ENCODE assay signal across 11 cellular contexts in the genomic region with DNA sequence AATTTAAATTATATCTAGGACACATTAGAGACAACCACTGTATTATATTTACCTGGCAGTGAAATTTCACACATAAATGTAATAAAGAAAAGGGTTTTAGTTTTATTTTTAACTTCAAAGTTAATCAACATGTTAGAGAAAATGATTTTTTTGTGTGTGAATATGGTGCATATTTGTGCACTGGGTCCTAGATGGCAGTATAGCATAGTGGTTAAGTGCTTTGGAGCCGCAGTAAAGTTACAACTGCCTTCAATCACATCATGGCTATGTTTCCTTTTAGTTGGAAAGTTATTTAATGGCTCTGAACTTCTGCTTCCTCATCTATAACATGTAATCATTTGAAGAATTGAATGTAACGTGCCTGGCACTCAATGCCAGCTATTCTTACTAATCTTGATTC.
A peak's percentile ranks its signal among the peaks of the same experiment; 100 is the strongest.
DNase-seq lines count a peak whose midpoint lies in the region; ATAC-seq and TF ChIP-seq lines count a peak whose summit lies in the region.
"Had no signal": no experiment of that assay in that cellular context is flagged by ENCODE, and none has a peak within 500 bp of the region (broad histone marks: within the 10 kb centered on the region; RNA-seq: fewer than 3 reads in every experiment).

No MANE protein-coding gene starts in this region.

- no peaks in the 10 kb centered on the region for H3K9me3 ChIP-seq in OCI-LY1 (ENCODE audit: low read length)
- H3K9me3 ChIP-seq in spleen, result no peaks in the 10 kb centered on the region

- DNase-seq in Right ventricle myocardium superior, result no peak
- DNase-seq in cardiac septum (ENCODE audit: low spot score), result no peak
- DNase-seq in fibroblast of gingiva (ENCODE audit: low read depth), result peak; percentile 50
- DNase-seq in activated effector memory CD4-positive, alpha-beta T cell treated with anti-CD3 and anti-CD28 coated beads, Interleukin-2, amount 50 U/mL, for 16 hours, result no peak
- no peak for DNase-seq in spleen
- DNase-seq: activated naive CD8-positive, alpha-beta T cell treated with anti-CD3 and anti-CD28 coated beads, Interleukin-2, amount 50 U/mL, for 24 hours; mesenchymal stem cell; RPMI8226 had no signal

- 34 to 59% (median 41%) methylated on average over 2 of the region's 2 CpGs for WGBS in spleen, 5 donors

- H3K4me2 ChIP-seq in OCI-LY1 (ENCODE audit: low read length), result no peak overlapping the region

- no peak overlapping the region for H3K9ac ChIP-seq in OCI-LY1 (ENCODE audit: low read length)

- no peaks in the 10 kb centered on the region for H3K36me3 Mint-ChIP-seq in stimulated activated memory B cell treated with anti-CD40 and anti-IgM and Interleukin-4, amounts not matched to agents 10 μg/mL and 1 μg/mL and 100 μg/mL, for 72 hours

- H3K9me3 Mint-ChIP-seq in stimulated activated memory B cell treated with anti-CD40 and anti-IgM and Interleukin-4, amounts not matched to agents 10 μg/mL and 1 μg/mL and 100 μg/mL, for 72 hours, result no peaks in the 10 kb centered on the region
- H3K9me3 Mint-ChIP-seq: activated naive CD8-positive, alpha-beta T cell treated with anti-CD3 and anti-CD28 coated beads, Interleukin-2, amount 50 U/mL, for 24 hours had no signal

- H3F3A ChIP-seq in OCI-LY1 (ENCODE audit: insufficient read depth, low read length), result no peaks in the 10 kb centered on the region

- no peaks in the 10 kb centered on the region for H3K36me3 ChIP-seq in OCI-LY1 (ENCODE audit: insufficient read depth, low read length)
- no peaks in the 10 kb centered on the region for H3K36me3 ChIP-seq in spleen

- no peak overlapping the region for H3K27ac Mint-ChIP-seq in stimulated activated memory B cell treated with anti-CD40 and anti-IgM and Interleukin-4, amounts not matched to agents 10 μg/mL and 1 μg/mL and 100 μg/mL, for 72 hours
- H3K27ac Mint-ChIP-seq: activated naive CD8-positive, alpha-beta T cell treated with anti-CD3 and anti-CD28 coated beads, Interleukin-2, amount 50 U/mL, for 24 hours had no signal

- TF ChIP-seq CTCF in OCI-LY1 (IDR thresholded peaks at IDR 0.05; ENCODE audit: low read length), result peak; percentile 75
- peak in 3 of 11 experiments; percentile 10 to 20 (median 16) for TF ChIP-seq CTCF in spleen (IDR thresholded peaks at IDR 0.05 in 8 of 11, conservative IDR thresholded peaks at IDR 0.05 in 3 of 11)

- no peaks in the 10 kb centered on the region for H3K79me2 ChIP-seq in OCI-LY1 (ENCODE audit: insufficient read depth, low read length)

- intact Hi-C loops in Right ventricle myocardium superior (cut with DNase I) (loop anchor here (10.0 kb wide), 2 partner anchors 227 to 243 kb away; no protein-coding TSS in a partner anchor), cardiac septum (cut with DNase I) (loop anchor here (10.0 kb wide), 1 partner anchor 243 kb away; no protein-coding TSS in a partner anchor), spleen (cut with DNase I; ENCODE audit: low total_unique reads) (no loop called here)

- no peak overlapping the region for H2AFZ ChIP-seq in OCI-LY1 (ENCODE audit: low read length)

- H3K4me3 ChIP-seq in OCI-LY1 (ENCODE audit: low read depth, low read length, poor library complexity, severe bottlenecking) (no peak overlapping the region), spleen (no peak overlapping the region)

- ATAC-seq in Right ventricle myocardium superior (ENCODE audit: poor library complexity) (peak; percentile 78), HG02840 (IDR thresholded peaks at IDR 0.05; ENCODE audit: low FRiP score, unreplicated experiment) (no peak)
- no peak for ATAC-seq in stimulated activated memory B cell treated with anti-CD40 and anti-IgM and Interleukin-4, amounts not matched to agents 10 μg/mL and 1 μg/mL and 100 μg/mL, for 72 hours
- ATAC-seq: activated naive CD8-positive, alpha-beta T cell treated with anti-CD3 and anti-CD28 coated beads, Interleukin-2, amount 50 U/mL, for 24 hours had no signal

- H3K27ac ChIP-seq in OCI-LY1 (ENCODE audit: low read depth, low read length, poor library complexity, severe bottlenecking) (no peak overlapping the region), spleen (no peak overlapping the region)

- H4K20me1 ChIP-seq in OCI-LY1 (ENCODE audit: insufficient read depth, low read length), result no peaks in the 10 kb centered on the region

- no peak for TF ChIP-seq POLR2A in spleen (IDR thresholded peaks at IDR 0.05)

- H3K27me3 Mint-ChIP-seq in stimulated activated memory B cell treated with anti-CD40 and anti-IgM and Interleukin-4, amounts not matched to agents 10 μg/mL and 1 μg/mL and 100 μg/mL, for 72 hours, result no peaks in the 10 kb centered on the region
- H3K27me3 Mint-ChIP-seq: activated naive CD8-positive, alpha-beta T cell treated with anti-CD3 and anti-CD28 coated beads, Interleukin-2, amount 50 U/mL, for 24 hours had no signal

- no peak overlapping the region for H3K4me3 Mint-ChIP-seq in stimulated activated memory B cell treated with anti-CD40 and anti-IgM and Interleukin-4, amounts not matched to agents 10 μg/mL and 1 μg/mL and 100 μg/mL, for 72 hours
- H3K4me3 Mint-ChIP-seq: activated naive CD8-positive, alpha-beta T cell treated with anti-CD3 and anti-CD28 coated beads, Interleukin-2, amount 50 U/mL, for 24 hours had no signal

- H3K9me2 ChIP-seq in OCI-LY1 (ENCODE audit: low read depth, low read length), result no peaks in the 10 kb centered on the region

- peaks cover 39% of the 10 kb centered on the region for H3K4me1 ChIP-seq in OCI-LY1 (ENCODE audit: insufficient read depth, low read length, severe bottlenecking)
- peaks cover 0 to 5% (median 0%) of the 10 kb centered on the region in 6 donors for H3K4me1 ChIP-seq in spleen

- H3K4me1 Mint-ChIP-seq in stimulated activated memory B cell treated with anti-CD40 and anti-IgM and Interleukin-4, amounts not matched to agents 10 μg/mL and 1 μg/mL and 100 μg/mL, for 72 hours, result peaks cover 18% of the 10 kb centered on the region

- H3K27me3 ChIP-seq in OCI-LY1 (ENCODE audit: insufficient read depth, low read length) (no peaks in the 10 kb centered on the region), spleen (replicated peaks in 1 of 7) (no peaks in the 10 kb centered on the region)
